In genomic region chr19:2933490-2933910, GRCh38 we compare ENCODE assay signal across 2 cellular contexts.
TF ChIP-seq lines count a peak whose summit lies in the region.

No MANE protein-coding gene starts in this region.

TF ChIP-seq in HepG2, 621 proteins besides CTCF, POLR2A, EP300 and RAD21:
- TF ChIP-seq MNT (IDR thresholded peaks at IDR 0.05) (peak; percentile 39), TARDBP (CRISPR knock-in tag; IDR thresholded peaks at IDR 0.05) (no peak)

TF ChIP-seq in GM12878, 131 proteins besides CTCF, POLR2A, EP300 and RAD21:
- TF ChIP-seq KLF5 (IDR thresholded peaks at IDR 0.05; ENCODE audit: partially characterized antibody) (peak; percentile 93), ZBTB33 (IDR thresholded peaks at IDR 0.05) (0 out of 2 replicates have a peak, but pooled peaks have one; percentile 61), BRCA1 (IDR thresholded peaks at IDR 0.05; ENCODE audit: low read depth, low read length) (no peak), MLLT1 (IDR thresholded peaks at IDR 0.05) (peak; percentile 50; the same call in 1 of the 2 replicates), CBX5 (IDR thresholded peaks at IDR 0.05; ENCODE audit: low read depth) (peak; percentile 98)
